Comparison of ENCODE assay signal across 23 cellular contexts in genomic region chr13:96700657-96701056, GRCh38.
DNase-seq lines count a peak whose midpoint lies in the region; ATAC-seq, FAIRE-seq and TF ChIP-seq lines count a peak whose summit lies in the region.
"Had no signal": no experiment of that assay in that cellular context is flagged by ENCODE, and none has a peak within 500 bp of the region (broad histone marks: within the 10 kb centered on the region; RNA-seq: fewer than 3 reads in every experiment).

No MANE protein-coding gene starts in this region.

- H2BK15ac ChIP-seq in mesenchymal stem cell (ENCODE audit: low read depth, poor library complexity, severe bottlenecking) = no peak overlapping the region

- H3K9ac ChIP-seq in endothelial cell of umbilical vein (replicated peaks; ENCODE audit: extremely low read depth, insufficient read depth, low read length) (no peak overlapping the region), mesenchymal stem cell (ENCODE audit: low read length) (no peak overlapping the region)

- H3K27ac Mint-ChIP-seq in activated CD8-positive, alpha-beta memory T cell treated with anti-CD3 and anti-CD28 coated beads, Interleukin-2, amount 10 ng/mL, durations not matched to agents 7 days and 5 days = no peak overlapping the region

- POLR2A ChIA-PET in endothelial cell of umbilical vein (lab: Charles Lee) = no interaction called here

- no peaks in the 10 kb centered on the region for H3K27me3 ChIP-seq in endothelial cell of umbilical vein (ENCODE audit: control insufficient read depth in 2 of 2, insufficient read depth in 2 of 2, low read length in 2 of 2)
- no peaks in the 10 kb centered on the region for H3K27me3 ChIP-seq in mesenchymal stem cell (ENCODE audit: control insufficient read depth in 1 of 2, insufficient read depth in 1 of 2, low read length in 2 of 2)
- H3K27me3 ChIP-seq: Peyer's patch, SJSA1 had no signal

- DNase-seq in ELR (ENCODE audit: low read depth) (peak; percentile 12), M059J (ENCODE audit: low read depth) (peak; percentile 36), endothelial cell of umbilical vein (ENCODE audit: low read depth, low spot score) (no peak), mesenchymal stem cell (peak; percentile 2), NCI-H446 (lab: John Stamatoyannopoulos, UW) (no peak), NCI-H1092 (lab: John Stamatoyannopoulos, UW) (no peak)
- DNase-seq in activated CD8-positive, alpha-beta memory T cell treated with anti-CD3 and anti-CD28 coated beads, Interleukin-2, amount 10 ng/mL, durations not matched to agents 7 days and 5 days = no peak
- DNase-seq: EL, Kasumi-1, MM.1S, NCI-H1105, NCI-H146, NCI-H2029, NCI-H2227 treated with DMSO at 0.1 percent for 48 hours, NCI-H524, NCI-H82, Peyer's patch, SW 1271 had no signal

- ATAC-seq in activated CD8-positive, alpha-beta memory T cell treated with anti-CD3 and anti-CD28 coated beads, Interleukin-2, amount 10 ng/mL, durations not matched to agents 7 days and 5 days = no peak

- H3K4me1 ChIP-seq in endothelial cell of umbilical vein (ENCODE audit: control insufficient read depth, extremely low read depth, insufficient read depth, low read length) (no peaks in the 10 kb centered on the region), mesenchymal stem cell (ENCODE audit: control insufficient read depth, insufficient read depth, low read depth, low read length) (no peaks in the 10 kb centered on the region)
- H3K4me1 ChIP-seq: Peyer's patch, SJSA1 had no signal

- H3K36me3 ChIP-seq in endothelial cell of umbilical vein (ENCODE audit: control insufficient read depth in 2 of 2, extremely low read depth in 1 of 2, insufficient read depth in 2 of 2, low read length in 2 of 2) = no peaks in the 10 kb centered on the region
- no peaks in the 10 kb centered on the region for H3K36me3 ChIP-seq in mesenchymal stem cell (ENCODE audit: control insufficient read depth in 1 of 2, insufficient read depth in 2 of 2, low read depth in 1 of 2, low read length in 2 of 2)
- H3K36me3 ChIP-seq: Peyer's patch, SJSA1 had no signal

- H2BK120ac ChIP-seq in mesenchymal stem cell (ENCODE audit: low read depth, low read length) = no peak overlapping the region

- no peak overlapping the region for H2BK5ac ChIP-seq in mesenchymal stem cell (ENCODE audit: low read depth, low read length, poor library complexity, severe bottlenecking)

- H3K18ac ChIP-seq in mesenchymal stem cell (ENCODE audit: low read depth in 1 of 2, low read length in 2 of 2) = no peak overlapping the region

- dilution Hi-C loops in endothelial cell of umbilical vein (cut with MboI; ENCODE audit: extremely low pct_ligation_motif_present, low sequenced_read_pairs) = no loop called here

- H4K20me1 ChIP-seq in endothelial cell of umbilical vein (replicated peaks; ENCODE audit: control insufficient read depth, extremely low read depth, insufficient read depth, low read length) = no peaks in the 10 kb centered on the region

- H3K27ac ChIP-seq in endothelial cell of umbilical vein (ENCODE audit: insufficient read depth, low read depth, low read length) (no peak overlapping the region), mesenchymal stem cell (ENCODE audit: low read length, poor library complexity, severe bottlenecking) (no peak overlapping the region)
- H3K27ac ChIP-seq: C4-2B, Peyer's patch, SJSA1 had no signal

- no peak overlapping the region for H2BK12ac ChIP-seq in mesenchymal stem cell (ENCODE audit: low read length in 2 of 2)

- H3K9me3 ChIP-seq in endothelial cell of umbilical vein (replicated peaks; ENCODE audit: control insufficient read depth, insufficient read depth, low read length) (no peaks in the 10 kb centered on the region), mesenchymal stem cell (ENCODE audit: control insufficient read depth, low read length) (peaks cover 9% of the 10 kb centered on the region)
- H3K9me3 ChIP-seq: Peyer's patch, SJSA1 had no signal

- FAIRE-seq in endothelial cell of umbilical vein (lab: Jason Lieb, UNC) = no peak
- FAIRE-seq: A204.1, D721Med, H54 had no signal

- H3K14ac ChIP-seq in mesenchymal stem cell (ENCODE audit: low read length in 2 of 2) = no peak overlapping the region

- H3K79me1 ChIP-seq in mesenchymal stem cell (replicated peaks; ENCODE audit: low read length, poor library complexity, severe bottlenecking) = no peaks in the 10 kb centered on the region

- no peak for TF ChIP-seq POLR2A in endothelial cell of umbilical vein (IDR thresholded peaks at IDR 0.05; ENCODE audit: low read depth, low read length)

- no peak overlapping the region for H3K23ac ChIP-seq in mesenchymal stem cell (ENCODE audit: low read length in 2 of 2)

- H3K79me2 ChIP-seq in endothelial cell of umbilical vein (ENCODE audit: control insufficient read depth, insufficient read depth, low read length) = no peaks in the 10 kb centered on the region

- no peak overlapping the region for H3K4me2 ChIP-seq in endothelial cell of umbilical vein (ENCODE audit: insufficient read depth, low read length)
- H3K4me2 ChIP-seq in mesenchymal stem cell (ENCODE audit: low read length, poor library complexity, severe bottlenecking) = no peak overlapping the region

- no TSS peak for BruUV-seq in endothelial cell of umbilical vein (replicated peaks; lab: Mats Ljungman, UMichigan)

- H2AK5ac ChIP-seq in mesenchymal stem cell (ENCODE audit: low read length, severe bottlenecking) = no peak overlapping the region

- intact Hi-C loops in endothelial cell of umbilical vein (cut with micrococcal nuclease) = no loop called here

- no peaks in the 10 kb centered on the region for H3K9me1 ChIP-seq in endothelial cell of umbilical vein (replicated peaks; ENCODE audit: control insufficient read depth, extremely low read depth, insufficient read depth, low read length)

- no peak overlapping the region for H3K4me3 Mint-ChIP-seq in activated CD8-positive, alpha-beta memory T cell treated with anti-CD3 and anti-CD28 coated beads, Interleukin-2, amount 10 ng/mL, durations not matched to agents 7 days and 5 days

- TF ChIP-seq CTCF in endothelial cell of umbilical vein (IDR thresholded peaks at IDR 0.05; ENCODE audit: extremely low read depth in 1 of 2, insufficient read depth in 1 of 2, low read depth in 1 of 2, low read length in 2 of 2) = no peak

- no peak overlapping the region for H4K8ac ChIP-seq in mesenchymal stem cell (ENCODE audit: low read length)

- no CpG with 5 or more reads among the region's 2 CpGs for WGBS in mesenchymal stem cell

- H3K27me3 Mint-ChIP-seq in activated CD8-positive, alpha-beta memory T cell treated with anti-CD3 and anti-CD28 coated beads, Interleukin-2, amount 10 ng/mL, durations not matched to agents 7 days and 5 days = no peaks in the 10 kb centered on the region

- H3K9me3 Mint-ChIP-seq in activated CD8-positive, alpha-beta memory T cell treated with anti-CD3 and anti-CD28 coated beads, Interleukin-2, amount 10 ng/mL, durations not matched to agents 7 days and 5 days (ENCODE audit: low read depth) = peaks cover 7% of the 10 kb centered on the region

- no peaks in the 10 kb centered on the region for H3K4me1 Mint-ChIP-seq in activated CD8-positive, alpha-beta memory T cell treated with anti-CD3 and anti-CD28 coated beads, Interleukin-2, amount 10 ng/mL, durations not matched to agents 7 days and 5 days

- H3K36me3 Mint-ChIP-seq in activated CD8-positive, alpha-beta memory T cell treated with anti-CD3 and anti-CD28 coated beads, Interleukin-2, amount 10 ng/mL, durations not matched to agents 7 days and 5 days = no peaks in the 10 kb centered on the region

- no peak overlapping the region for H3K4ac ChIP-seq in mesenchymal stem cell (ENCODE audit: low read depth in 1 of 2, low read length in 2 of 2)

- H3K4me3 ChIP-seq in endothelial cell of umbilical vein (replicated peaks in 1 of 3; ENCODE audit: insufficient read depth in 1 of 3, low read depth in 1 of 3, low read length in 3 of 3) = no peak overlapping the region
- no peak overlapping the region for H3K4me3 ChIP-seq in mesenchymal stem cell (ENCODE audit: insufficient read depth in 1 of 2, low read depth in 1 of 2, low read length in 2 of 2)
- H3K4me3 ChIP-seq: Peyer's patch, SJSA1 had no signal

- CTCF ChIA-PET in endothelial cell of umbilical vein (lab: Charles Lee) = no interaction called here
- CTCF ChIA-PET in activated CD8-positive, alpha-beta memory T cell treated with anti-CD3 and anti-CD28 coated beads, Interleukin-2, amount 10 ng/mL, durations not matched to agents 7 days and 5 days (lab: Charles Lee) = no interaction called here

- H2AFZ ChIP-seq in endothelial cell of umbilical vein (ENCODE audit: low read depth, low read length) = no peak overlapping the region
- H2AFZ ChIP-seq in mesenchymal stem cell (ENCODE audit: low read depth, low read length) = no peak overlapping the region

- no peak overlapping the region for H4K91ac ChIP-seq in mesenchymal stem cell (ENCODE audit: low read length)

TF ChIP-seq in endothelial cell of umbilical vein, 7 proteins besides CTCF, POLR2A, EP300 and RAD21:
- TF ChIP-seq GATA2 (IDR thresholded peaks at IDR 0.05; ENCODE audit: insufficient read depth, insufficient read length, low read depth, low read length) (no peak), FOS (IDR thresholded peaks at IDR 0.05; ENCODE audit: borderline replicate concordance, insufficient read depth, low read length) (peak; percentile 29)

Comparison
In these comparisons a context has a peak if more than half of its experiments do, and no peak if none do; other contexts are left out.
1. DNase-seq: peak in ELR (single experiment), M059J (single experiment) and mesenchymal stem cell (single experiment); none in endothelial cell of umbilical vein (single experiment), activated CD8-positive, alpha-beta memory T cell treated with anti-CD3 and anti-CD28 coated beads, Interleukin-2, amount 10 ng/mL, durations not matched to agents 7 days and 5 days (single experiment), NCI-H446 (0 of 2) and NCI-H1092 (single experiment).